Comparison of ENCODE assay signal across 19 cellular contexts in genomic region chr6:168017629-168018028, GRCh38. TPM values are rescaled to one million over a fixed set of nuclear protein-coding genes. Genes with fewer than 3 reads are reported as not detected.
"Had no signal": no experiment of that assay in that cellular context is flagged by ENCODE, and none has a peak within 500 bp of the region (broad histone marks: within the 10 kb centered on the region; RNA-seq: fewer than 3 reads in every experiment).

No MANE protein-coding gene starts in this region.

- H3K27me3 Mint-ChIP-seq: activated CD8-positive, alpha-beta memory T cell treated with anti-CD3 and anti-CD28 coated beads, Interleukin-2, amount 10 ng/mL, durations not matched to agents 7 days and 5 days had no signal

- ATAC-seq: activated CD8-positive, alpha-beta memory T cell treated with anti-CD3 and anti-CD28 coated beads, Interleukin-2, amount 10 ng/mL, durations not matched to agents 7 days and 5 days; left lung; T-cell had no signal

- H3K27me3 ChIP-seq: brain microvascular endothelial cell, left lung, tibial artery had no signal

- H3K9ac ChIP-seq: parathyroid adenoma had no signal

- H3K36me3 ChIP-seq: brain microvascular endothelial cell, left lung, tibial artery had no signal

- H3K27ac ChIP-seq: brain microvascular endothelial cell, left lung, parathyroid adenoma, tibial artery had no signal

- H3K4me1 Mint-ChIP-seq: activated CD8-positive, alpha-beta memory T cell treated with anti-CD3 and anti-CD28 coated beads, Interleukin-2, amount 10 ng/mL, durations not matched to agents 7 days and 5 days; memory B cell; T-cell had no signal

- H3K4me1 ChIP-seq: left lung, parathyroid adenoma had no signal

- H3K79me2 ChIP-seq: parathyroid adenoma had no signal

- DNase-seq: activated CD4-positive, alpha-beta T cell treated with anti-CD3 and anti-CD28 coated beads for 1 hour; activated CD4-positive, alpha-beta T cell treated with anti-CD3 and anti-CD28 coated beads, Interleukin-2, amount 50 U/mL, for 48 hours; activated CD8-positive, alpha-beta memory T cell treated with anti-CD3 and anti-CD28 coated beads, Interleukin-2, amount 10 ng/mL, durations not matched to agents 7 days and 5 days; activated gamma-delta T cell; activated T-cell treated with anti-CD3 and anti-CD28 coated beads, Interleukin-2, amount 50 U/mL, for 48 hours; brain microvascular endothelial cell; hippocampal formation; left lung; retina; small intestine; T-cell; T1000; tibial artery had no signal

- H2AFZ ChIP-seq: parathyroid adenoma had no signal

- H3K27ac Mint-ChIP-seq: activated CD8-positive, alpha-beta memory T cell treated with anti-CD3 and anti-CD28 coated beads, Interleukin-2, amount 10 ng/mL, durations not matched to agents 7 days and 5 days; activated naive CD8-positive, alpha-beta T cell; memory B cell; T-cell had no signal

- H3K4me3 ChIP-seq: left lung, tibial artery had no signal

- H3K36me3 Mint-ChIP-seq: activated CD8-positive, alpha-beta memory T cell treated with anti-CD3 and anti-CD28 coated beads, Interleukin-2, amount 10 ng/mL, durations not matched to agents 7 days and 5 days; activated naive CD8-positive, alpha-beta T cell; memory B cell; T-cell had no signal

- H3K4me3 Mint-ChIP-seq: activated CD8-positive, alpha-beta memory T cell treated with anti-CD3 and anti-CD28 coated beads, Interleukin-2, amount 10 ng/mL, durations not matched to agents 7 days and 5 days; activated naive CD8-positive, alpha-beta T cell; memory B cell; T-cell had no signal

RNA-seq across cellular contexts. Expression of gene KIF25, which starts 20.2 kb away (rescaled TPM):
- total RNA-seq: activated CD8-positive, alpha-beta memory T cell treated with anti-CD3 and anti-CD28 coated beads, Interleukin-2, amount 10 ng/mL, durations not matched to agents 7 days and 5 days; chondrocyte; endothelial cell of umbilical vein; myocyte; T-cell had no signal
- polyA plus RNA-seq: endothelial cell of umbilical vein had no signal
